Comparison of ENCODE assay signal across 14 cellular contexts in genomic region chr13:28408235-28408848, GRCh38.
DNase-seq lines count a peak whose midpoint lies in the region; ATAC-seq, FAIRE-seq and TF ChIP-seq lines count a peak whose summit lies in the region.
"Had no signal": no experiment of that assay in that cellular context is flagged by ENCODE, and none has a peak within 500 bp of the region (broad histone marks: within the 10 kb centered on the region; RNA-seq: fewer than 3 reads in every experiment).

No MANE protein-coding gene starts in this region.

- H3K9me3 Mint-ChIP-seq in immature natural killer cell, result no peaks in the 10 kb centered on the region
- H3K9me3 Mint-ChIP-seq: central memory CD8-positive, alpha-beta T cell; nephron had no signal

- H3K4me1 Mint-ChIP-seq in immature natural killer cell, result peaks cover 21 to 33% of the 10 kb centered on the region in 2 donors

- POLR2A ChIA-PET in K562 (lab: Yijun Ruan, JAX), result interaction anchor here (0.5 to 2.2 kb wide), 8 partner anchors 10 to 1430 kb away, joined by 3 to 5 read pairs (median 3); no protein-coding TSS in a partner anchor

- H3K27me3 Mint-ChIP-seq in immature natural killer cell (ENCODE audit: low read depth in 3 of 3), result peaks cover 0 to 3% (median 3%) of the 10 kb centered on the region in 3 donors

- H3K4me3 ChIP-seq in K562 (no peak overlapping the region; the same call in 1 of the 2 replicates), spleen (no peak overlapping the region), breast epithelium (no peak overlapping the region)

- DNase-seq in K562 (ENCODE audit: extremely low read depth in 1 of 4, low spot score in 3 of 4), result peak; percentile 82 to 96 (median 88)
- DNase-seq in immature natural killer cell, result no peak
- DNase-seq in spleen, result peak; percentile 75
- DNase-seq in DMS153 treated with DMSO at 0.1 percent for 48 hours (lab: John Stamatoyannopoulos, UW; ENCODE audit: unreplicated experiment), result no peak
- no peak for DNase-seq in NCI-H510A (lab: John Stamatoyannopoulos, UW)
- DNase-seq in caudate nucleus (lab: John Stamatoyannopoulos, UW), result no peak
- DNase-seq in breast epithelium (ENCODE audit: low spot score in 2 of 2), result no peak
- DNase-seq: DMS53; MM.1S; stimulated activated CD4-positive, alpha-beta T cell treated with anti-CD3 and anti-CD28 coated beads, Interleukin-1b, Interleukin-23, amount 100 ng/mL, for 48 hours; T-helper 1 cell had no signal

- H3K36me3 ChIP-seq in K562 (ENCODE audit: control insufficient read depth, insufficient read depth, low read length) (no peaks in the 10 kb centered on the region), spleen (peaks cover 0 to 13% (median 3%) of the 10 kb centered on the region in 6 donors), breast epithelium (no peaks in the 10 kb centered on the region)

- WGBS in K562 (ENCODE audit: insufficient coverage, low coverage, missing lambda C conversion rate), result 2% methylated on average over 7 of the region's 8 CpGs
- 7 to 16% (median 13%) methylated on average over 8 of the region's 8 CpGs for WGBS in spleen, 5 donors

- H4K20me1 ChIP-seq in K562 (replicated peaks; ENCODE audit: control insufficient read depth, insufficient read depth, low read length), result no peaks in the 10 kb centered on the region

- H3K9me3 ChIP-seq in K562 (replicated peaks; ENCODE audit: control insufficient read depth, insufficient read depth, low read depth, low read length) (no peaks in the 10 kb centered on the region), spleen (no peaks in the 10 kb centered on the region), breast epithelium (no peaks in the 10 kb centered on the region)

- H3K27me3 ChIP-seq in K562 (ENCODE audit: control insufficient read depth in 2 of 2, insufficient read depth in 2 of 2, low read length in 2 of 2) (no peaks in the 10 kb centered on the region), spleen (replicated peaks in 1 of 7) (no peaks in the 10 kb centered on the region), breast epithelium (no peaks in the 10 kb centered on the region)

- H3K4me3 Mint-ChIP-seq in immature natural killer cell, result peak overlapping the region; percentile 51 to 74 (median 58)
- H3K4me3 Mint-ChIP-seq: central memory CD8-positive, alpha-beta T cell; nephron had no signal

- H3K9me1 ChIP-seq in K562 (ENCODE audit: control insufficient read depth, insufficient read depth, low read length), result no peaks in the 10 kb centered on the region

- peak in 2 of 3 experiments; percentile 10 to 26; a peak in 2 of 6 replicates for TF ChIP-seq CTCF in K562 (IDR thresholded peaks at IDR 0.05 in 2 of 3, conservative IDR thresholded peaks at IDR 0.05 in 1 of 3; ENCODE audit: insufficient read depth in 2 of 3, low read depth in 1 of 3, low read length in 3 of 3)
- TF ChIP-seq CTCF in spleen (IDR thresholded peaks at IDR 0.05 in 8 of 11, conservative IDR thresholded peaks at IDR 0.05 in 3 of 11), result no peak
- no peak for TF ChIP-seq CTCF in breast epithelium (IDR thresholded peaks at IDR 0.05)

- no TSS peak for BruUV-seq in K562 (replicated peaks; lab: Mats Ljungman, UMichigan)

- peak overlapping the region; percentile 58 for H3K4me2 ChIP-seq in K562 (ENCODE audit: insufficient read depth, low read length)

- H3K4me1 ChIP-seq in K562 (replicated peaks in 1 of 2; ENCODE audit: control insufficient read depth in 2 of 2, insufficient read depth in 2 of 2, low read length in 2 of 2) (peaks cover 10 to 41% of the 10 kb centered on the region in 2 experiments; a peak in 4 of 5 replicates), spleen (peaks cover 0 to 50% (median 22%) of the 10 kb centered on the region in 6 donors), breast epithelium (no peaks in the 10 kb centered on the region)

- peak overlapping the region; percentile 74 for H3K27ac ChIP-seq in K562 (ENCODE audit: extremely low read depth, low read depth, low read length)
- H3K27ac ChIP-seq in spleen, result peak overlapping the region in 7 of 8 donors; percentile 54 to 75 (median 66)
- no peak overlapping the region for H3K27ac ChIP-seq in caudate nucleus (ENCODE audit: low read depth, low read length)
- H3K27ac ChIP-seq in breast epithelium, result peak overlapping the region in 1 of 2 donors; percentile 61

- intact Hi-C loops in K562 (cut with micrococcal nuclease) (loop anchor here (5.0 to 10.0 kb wide), 3 partner anchors 49 to 226 kb away; no protein-coding TSS in a partner anchor), spleen (cut with DNase I; ENCODE audit: low total_unique reads) (no loop called here), breast epithelium (cut with DNase I; ENCODE audit: low total_unique reads) (no loop called here)

- CTCF ChIA-PET in K562 (lab: Yijun Ruan, JAX; ENCODE audit: low intra/inter-chr PET ratio), result interaction anchor here (0.6 kb wide), 1 partner anchor 456 kb away, joined by 3 read pairs; no protein-coding TSS in a partner anchor

- H3K36me3 Mint-ChIP-seq in immature natural killer cell, result peaks cover 0 to 4% (median 0%) of the 10 kb centered on the region in 3 donors

- peak; percentile 44 for ATAC-seq in HG03354 (IDR thresholded peaks at IDR 0.05; ENCODE audit: poor library complexity, severe bottlenecking, unreplicated experiment)
- ATAC-seq in K562, result peak; percentile 93

- H3K79me2 ChIP-seq in K562 (ENCODE audit: control insufficient read depth, insufficient read depth, low read length), result no peaks in the 10 kb centered on the region

- no peak for TF ChIP-seq POLR2A in K562 (conservative IDR thresholded peaks at IDR 0.05)
- TF ChIP-seq POLR2A in spleen (IDR thresholded peaks at IDR 0.05), result no peak
- TF ChIP-seq POLR2A in breast epithelium (IDR thresholded peaks at IDR 0.05), result no peak

- peak overlapping the region in 1 of 2 experiments; percentile 61; a peak in 2 of 4 replicates for H3K9ac ChIP-seq in K562 (ENCODE audit: insufficient read depth in 1 of 2, low read depth in 2 of 2, low read length in 2 of 2)

- in situ Hi-C loops in K562 (cut with MboI), result no loop called here

- peak; percentile 5 to 48; a peak in 2 of 4 replicates for TF ChIP-seq RAD21 in K562 (CRISPR knock-in tag; conservative IDR thresholded peaks at IDR 0.05 in 1 of 2, IDR thresholded peaks at IDR 0.05 in 1 of 2)

- H2AFZ ChIP-seq in K562 (ENCODE audit: low read depth, low read length), result peak overlapping the region; percentile 66

- TF ChIP-seq EP300 in K562 (IDR thresholded peaks at IDR 0.05; ENCODE audit: low read length), result peak; percentile 97

- no peak overlapping the region for H3K27ac Mint-ChIP-seq in immature natural killer cell
- H3K27ac Mint-ChIP-seq: nephron had no signal

- peak; percentile 99 for FAIRE-seq in K562 (lab: Jason Lieb, UNC)

TF ChIP-seq in K562, 482 proteins besides CTCF, POLR2A, EP300 and RAD21 (continues in another document):
- TF ChIP-seq ZBTB2 (IDR thresholded peaks at IDR 0.05), result peak; percentile 65; the same call in 1 of the 2 replicates
- TF ChIP-seq DDX20 (tag; IDR thresholded peaks at IDR 0.05; ENCODE audit: low read depth), result no peak
- no peak for TF ChIP-seq POLR2H (tag; IDR thresholded peaks at IDR 0.05; ENCODE audit: low read depth)
- TF ChIP-seq NR3C1 (CRISPR knock-in tag; IDR thresholded peaks at IDR 0.05), result no peak
- no peak for TF ChIP-seq HSF4 (CRISPR knock-in tag; IDR thresholded peaks at IDR 0.05; ENCODE audit: borderline replicate concordance)
- no peak for TF ChIP-seq HNRNPK (IDR thresholded peaks at IDR 0.05; ENCODE audit: low read depth, low read length, poor library complexity, severe bottlenecking)
- peak; percentile 65; the same call in 1 of the 2 replicates for TF ChIP-seq ESRRA (IDR thresholded peaks at IDR 0.05; ENCODE audit: borderline replicate concordance, low read depth)
- TF ChIP-seq DACH1 (IDR thresholded peaks at IDR 0.05; ENCODE audit: partially characterized antibody), result peak; percentile 58
- no peak for TF ChIP-seq ZFP91 (CRISPR knock-in tag; IDR thresholded peaks at IDR 0.05)
- no peak for TF ChIP-seq ESRRB (CRISPR knock-in tag; IDR thresholded peaks at IDR 0.05; ENCODE audit: borderline replicate concordance)
- no peak for TF ChIP-seq SRSF1 (IDR thresholded peaks at IDR 0.05; ENCODE audit: low read depth, low read length)
- TF ChIP-seq MTA1 (IDR thresholded peaks at IDR 0.05; ENCODE audit: borderline replicate concordance), result peak; percentile 68
- peak; percentile 8; the same call in 1 of the 2 replicates for TF ChIP-seq HMBOX1 (IDR thresholded peaks at IDR 0.05)
- TF ChIP-seq ZNF324 (CRISPR knock-in tag; IDR thresholded peaks at IDR 0.05), result no peak
- no peak for TF ChIP-seq TCF7L2 (IDR thresholded peaks at IDR 0.05; ENCODE audit: low read depth, low read length)

Comparison
In these comparisons a context has a peak if more than half of its experiments do, and no peak if none do; other contexts are left out.
1. DNase-seq: peak in K562 (4 of 4) and spleen (single experiment); none in immature natural killer cell (0 of 3), DMS153 treated with DMSO at 0.1 percent for 48 hours (single experiment), NCI-H510A (single experiment), caudate nucleus (0 of 61) and breast epithelium (0 of 2).
2. CTCF ChIP-seq: peak in K562 (2 of 3); none in spleen (0 of 11) and breast epithelium (0 of 3).